ENCODE assay signal across 24 cellular contexts in the genomic region with DNA sequence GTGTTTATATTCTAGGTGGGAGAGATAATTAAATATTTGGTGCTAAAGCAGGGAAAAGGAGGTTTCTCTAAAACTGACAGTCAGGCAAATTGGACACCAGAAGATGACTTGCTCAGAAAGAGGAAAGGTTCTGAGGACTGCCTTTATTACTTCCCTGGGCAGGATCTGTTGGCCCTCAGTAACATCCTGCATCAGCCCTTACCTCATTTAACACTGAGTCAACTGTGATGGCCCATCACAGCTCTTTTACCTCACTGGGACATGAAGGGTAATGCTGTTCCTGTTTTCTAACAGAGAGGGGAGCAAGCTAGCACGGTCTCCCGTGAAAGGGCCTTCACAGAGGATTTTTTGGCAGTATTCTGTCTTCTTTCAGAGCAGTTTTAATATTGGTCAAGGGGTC. TPM values are rescaled to one million over a fixed set of nuclear protein-coding genes. Genes with fewer than 3 reads are reported as not detected.
DNase-seq lines count a peak whose midpoint lies in the region; ATAC-seq and TF ChIP-seq lines count a peak whose summit lies in the region.
"Had no signal": no experiment of that assay in that cellular context is flagged by ENCODE, and none has a peak within 500 bp of the region (broad histone marks: within the 10 kb centered on the region; RNA-seq: fewer than 3 reads in every experiment).

No MANE protein-coding gene starts in this region.

- ATAC-seq in GM23338 (peak; percentile 61), WTC11 (peak; percentile 66), HG02571 (IDR thresholded peaks at IDR 0.05; ENCODE audit: unreplicated experiment) (no peak), GM21786 (IDR thresholded peaks at IDR 0.05; ENCODE audit: unreplicated experiment) (no peak)

- H3K9me3 ChIP-seq in OCI-LY7 (ENCODE audit: low read length), result no peaks in the 10 kb centered on the region
- H3K9me3 ChIP-seq: SJCRH30 had no signal

- H3K36me3 ChIP-seq in GM23338 (ENCODE audit: insufficient read depth), result no peaks in the 10 kb centered on the region
- H3K36me3 ChIP-seq in OCI-LY7 (ENCODE audit: insufficient read depth, low read length), result no peaks in the 10 kb centered on the region
- H3K36me3 ChIP-seq: SJCRH30 had no signal

- no peak overlapping the region for H3K27ac ChIP-seq in GM23338 (ENCODE audit: low read depth)
- H3K27ac ChIP-seq in OCI-LY7 (ENCODE audit: low read depth, low read length, poor library complexity, severe bottlenecking), result no peak overlapping the region
- H3K27ac ChIP-seq: C4-2B, GM23248, SJCRH30 had no signal

- CTCF ChIA-PET in WTC11 (lab: Charles Lee) (no interaction called here), OCI-LY7 (lab: Charles Lee; ENCODE audit: unreplicated experiment) (no interaction called here)

- H3K4me1 Mint-ChIP-seq in GM23338 (no peaks in the 10 kb centered on the region), WTC11 (no peaks in the 10 kb centered on the region)

- H4K20me1 ChIP-seq in GM23338 (replicated peaks; ENCODE audit: insufficient read depth) (no peaks in the 10 kb centered on the region), OCI-LY7 (ENCODE audit: insufficient read depth, low read length) (no peaks in the 10 kb centered on the region)

- no TSS peak for BruUV-seq in OCI-LY7 (replicated peaks; lab: Mats Ljungman, UMichigan)

- H3K9me2 ChIP-seq in GM23338 (ENCODE audit: insufficient read depth) (no peaks in the 10 kb centered on the region; the same call in none of the 2 replicates), OCI-LY7 (ENCODE audit: insufficient read depth, low read length) (no peaks in the 10 kb centered on the region)

- H3F3A ChIP-seq in GM23338 (replicated peaks; ENCODE audit: low read depth), result no peaks in the 10 kb centered on the region

- no peak for TF ChIP-seq POLR2A in NB4 (IDR thresholded peaks at IDR 0.05; ENCODE audit: extremely low read depth, insufficient read length)

- peak; percentile 17 for DNase-seq in GM23338 (ENCODE audit: low spot score)
- peak; percentile 45 for DNase-seq in NB4 (ENCODE audit: low read depth)
- DNase-seq in WTC11 (ENCODE audit: low spot score), result no peak
- DNase-seq in iPS-NIHi7 (ENCODE audit: extremely low spot score), result peak; percentile 20
- no peak for DNase-seq in nucleus accumbens (lab: John Stamatoyannopoulos, UW)
- no peak for DNase-seq in OCI-LY7 (ENCODE audit: low spot score)
- DNase-seq: DMS53, GM23248, HCEC 1CT, IMR-90, NCI-H1105, NCI-H146, NCI-H2029, NCI-H226, NCI-H510A treated with DMSO at 0.1 percent for 48 hours, NCI-H748 treated with DMSO at 0.1 percent for 48 hours, OCI-M1, SJCRH30 had no signal

- no peaks in the 10 kb centered on the region for H3K79me2 ChIP-seq in GM23338 (replicated peaks; ENCODE audit: insufficient read depth)
- no peaks in the 10 kb centered on the region for H3K79me2 ChIP-seq in OCI-LY7 (ENCODE audit: insufficient read depth, low read depth, low read length)

- no peak overlapping the region for H3K4me2 ChIP-seq in GM23338
- no peak overlapping the region for H3K4me2 ChIP-seq in OCI-LY7 (ENCODE audit: low read length)

- no peaks in the 10 kb centered on the region for H3K9me3 Mint-ChIP-seq in GM23338
- H3K9me3 Mint-ChIP-seq in WTC11, result no peaks in the 10 kb centered on the region

- POLR2A ChIA-PET in WTC11 (lab: Charles Lee) (no interaction called here), OCI-LY7 (lab: Charles Lee) (no interaction called here)

- no peaks in the 10 kb centered on the region for H3K27me3 ChIP-seq in GM23338 (ENCODE audit: insufficient read depth)

- intact Hi-C loops in OCI-LY7 (cut with micrococcal nuclease; ENCODE audit: unreplicated experiment), result no loop called here

- H3K27me3 Mint-ChIP-seq in GM23338 (ENCODE audit: insufficient read depth, low read depth, poor library complexity), result peaks cover 2% of the 10 kb centered on the region
- peaks cover 22% of the 10 kb centered on the region for H3K27me3 Mint-ChIP-seq in WTC11 (ENCODE audit: low read depth)

- H3K4me3 ChIP-seq in GM23338, result no peak overlapping the region
- no peak overlapping the region for H3K4me3 ChIP-seq in NB4 (ENCODE audit: low read depth, low read length)
- H3K4me3 ChIP-seq in OCI-LY7 (ENCODE audit: low read depth, low read length, poor library complexity, severe bottlenecking), result no peak overlapping the region
- H3K4me3 ChIP-seq: GM23248, SJCRH30 had no signal

- H3K4me1 ChIP-seq in GM23338 (ENCODE audit: insufficient read depth) (no peaks in the 10 kb centered on the region), OCI-LY7 (ENCODE audit: insufficient read depth, low read length, poor library complexity, severe bottlenecking) (no peaks in the 10 kb centered on the region)
- H3K4me1 ChIP-seq: SJCRH30 had no signal

- H2AFZ ChIP-seq in GM23338, result no peak overlapping the region
- H2AFZ ChIP-seq in OCI-LY7 (ENCODE audit: low read length), result no peak overlapping the region
- H2AFZ ChIP-seq: GM23248 had no signal

- H3K36me3 Mint-ChIP-seq in GM23338 (ENCODE audit: low read depth), result no peaks in the 10 kb centered on the region
- H3K36me3 Mint-ChIP-seq in WTC11, result no peaks in the 10 kb centered on the region

- no peak overlapping the region for H3K4me3 Mint-ChIP-seq in GM23338
- H3K4me3 Mint-ChIP-seq in WTC11, result no peak overlapping the region

- TF ChIP-seq CTCF in GM23338 (conservative IDR thresholded peaks at IDR 0.05; ENCODE audit: low read depth in 2 of 2), result 0 out of 4 replicates have a peak, but pooled peaks of 1 of the 2 experiments have one; percentile 2
- TF ChIP-seq CTCF in NB4 (IDR thresholded peaks at IDR 0.05; ENCODE audit: low read depth, low read length), result no peak
- TF ChIP-seq CTCF in WTC11 (IDR thresholded peaks at IDR 0.05), result no peak
- no peak for TF ChIP-seq CTCF in OCI-LY7 (conservative IDR thresholded peaks at IDR 0.05; ENCODE audit: low read length)

- H3K27ac Mint-ChIP-seq in GM23338 (no peak overlapping the region), WTC11 (no peak overlapping the region)

TF ChIP-seq in WTC11, 78 proteins besides CTCF, POLR2A, EP300 and RAD21:
- no peak for TF ChIP-seq ZNF281 (CRISPR knock-in tag; IDR thresholded peaks at IDR 0.05)
- no peak for TF ChIP-seq IRF2 (CRISPR knock-in tag; IDR thresholded peaks at IDR 0.05; ENCODE audit: borderline replicate concordance, low read depth)
- TF ChIP-seq ATF1 (CRISPR knock-in tag; IDR thresholded peaks at IDR 0.05), result no peak
- TF ChIP-seq ZNF416 (CRISPR knock-in tag; IDR thresholded peaks at IDR 0.05), result no peak

RNA-seq across cellular contexts. Expression of gene PPP1R17, which starts 12.0 kb away (rescaled TPM):
- 0.27 and 0.52 TPM in 2 replicates for total RNA-seq in GM23338 (2014; rRNA removed; shearing (Covaris generic))
- 1.6 and 2.4 TPM in 2 replicates for polyA plus RNA-seq in GM23338 (2016; fragmentation: Nextera tagmentation; extraction: Ambion mirVana)
- 1.5 to 2.6 TPM (median 1.6 TPM) in 3 replicates for total RNA-seq in WTC11 (2021)
- not detected in 2 replicates for total RNA-seq in OCI-LY7 (2014; rRNA removed; shearing (Covaris generic))
- not detected in 2 replicates for total RNA-seq in OCI-LY7 (2022)
- total RNA-seq: A172, GM23248, IMR-90, MCF 10A, SJCRH30 had no signal
- polyA plus RNA-seq: AG04450, IMR-90 had no signal

Comparison
In these comparisons a context has a peak if more than half of its experiments do, and no peak if none do; other contexts are left out.
1. ATAC-seq: peak in GM23338 (single experiment) and WTC11 (single experiment); none in HG02571 (single experiment) and GM21786 (single experiment).
2. DNase-seq: peak in GM23338 (single experiment), NB4 (single experiment) and iPS-NIHi7 (single experiment); none in WTC11 (single experiment), nucleus accumbens (0 of 56) and OCI-LY7 (single experiment).